In genomic region chr10:27784272-27784671, GRCh38 we compare ENCODE assay signal across 24 cellular contexts. TPM values are rescaled to one million over a fixed set of nuclear protein-coding genes. Genes with fewer than 3 reads are reported as not detected.
"Had no signal": no experiment of that assay in that cellular context is flagged by ENCODE, and none has a peak within 500 bp of the region (broad histone marks: within the 10 kb centered on the region; RNA-seq: fewer than 3 reads in every experiment).

No MANE protein-coding gene starts in this region.

- H3K9ac ChIP-seq: KMS-11, SK-N-SH had no signal

- DNase-seq: NCI-H1092; NCI-H1105; NCI-H1417 treated with DMSO at 0.1 percent for 48 hours; NCI-H1436 treated with DMSO at 0.1 percent for 48 hours; NCI-H1694 treated with DMSO at 0.1 percent for 48 hours; NCI-H187 treated with DMSO at 0.1 percent for 48 hours; NCI-H2029; NCI-H2171 treated with DMSO at 0.1 percent for 48 hours; NCI-H2227 treated with DMSO at 0.1 percent for 48 hours; NCI-H345; NCI-H446; NCI-H510A treated with DMSO at 0.1 percent for 48 hours; NCI-H524 treated with DMSO at 0.1 percent for 48 hours; NCI-H526 treated with DMSO at 0.1 percent for 48 hours; NCI-H774; NK-92 treated with Interleukin-12 subunit alpha and Interleukin-12 subunit beta, amount 100 ng/mL, for 24 hours; Peyer's patch; Right ventricle myocardium superior; RPMI8226; SHP77 treated with DMSO at 0.1 percent for 48 hours; SK-N-SH had no signal

- H3K27ac ChIP-seq: KMS-11, Peyer's patch, SJSA1 had no signal

- H3K36me3 ChIP-seq: MG63, Peyer's patch, SJSA1 had no signal

- H3K4me3 ChIP-seq: MG63, Peyer's patch, SJSA1 had no signal

- H3K4me2 ChIP-seq: KMS-11, SK-N-SH had no signal

- H3K9me2 ChIP-seq: SK-N-SH had no signal

- H3K4me1 ChIP-seq: Peyer's patch, SJSA1 had no signal

- H3K9me3 ChIP-seq: Peyer's patch, SJSA1, SK-N-SH had no signal

- H3K27me3 ChIP-seq: MG63, Peyer's patch, SJSA1 had no signal

RNA-seq across cellular contexts. Expression of gene MKX, which starts 38.7 kb away (rescaled TPM):
- total RNA-seq: Right ventricle myocardium superior, SJSA1 had no signal
